8 cellular contexts compared by ENCODE assay signal in the genomic region with DNA sequence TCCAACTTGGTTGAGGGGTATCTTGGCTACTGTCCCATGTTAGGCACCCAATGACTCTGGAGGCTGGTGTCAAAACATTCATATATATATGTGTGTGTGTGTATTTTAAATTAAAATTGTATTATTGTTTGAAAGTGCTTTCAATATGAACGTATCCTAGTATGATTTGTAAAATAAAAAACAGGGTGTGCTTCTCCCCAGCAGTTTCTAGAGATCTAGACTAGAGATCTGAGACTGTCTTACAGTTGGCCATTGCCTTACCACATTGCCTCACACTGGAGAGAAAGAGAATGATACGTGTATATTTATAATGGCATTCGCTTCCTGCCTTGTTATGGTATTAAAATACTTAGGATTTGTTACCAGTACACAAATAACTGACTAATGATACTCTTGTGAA. TPM values are rescaled to one million over a fixed set of nuclear protein-coding genes. Genes with fewer than 3 reads are reported as not detected.
A peak's percentile ranks its signal among the peaks of the same experiment; 100 is the strongest.
DNase-seq lines count a peak whose midpoint lies in the region; ATAC-seq and TF ChIP-seq lines count a peak whose summit lies in the region.

No MANE protein-coding gene starts in this region.

- no peaks in the 10 kb centered on the region for H3K9me3 Mint-ChIP-seq in WTC11
- H3K9me3 Mint-ChIP-seq in nephron progenitor cell: no peaks in the 10 kb centered on the region

- no peak overlapping the region for H3K27ac Mint-ChIP-seq in WTC11
- H3K27ac Mint-ChIP-seq in nephron progenitor cell: no peak overlapping the region

- H3K36me3 Mint-ChIP-seq in WTC11 (no peaks in the 10 kb centered on the region), nephron progenitor cell (ENCODE audit: low read depth) (peaks cover 31% of the 10 kb centered on the region)

- POLR2A ChIA-PET in WTC11 (lab: Charles Lee): no interaction called here

- H3K4me3 Mint-ChIP-seq in WTC11 (peak overlapping the region; percentile 71), nephron progenitor cell (peak overlapping the region; percentile 90)

- no peaks in the 10 kb centered on the region; the same call in 1 of the 2 replicates for H3K27me3 Mint-ChIP-seq in WTC11 (ENCODE audit: low read depth)
- H3K27me3 Mint-ChIP-seq in nephron progenitor cell (ENCODE audit: low read depth, poor library complexity): peaks cover 10% of the 10 kb centered on the region

- H3K4me1 Mint-ChIP-seq in WTC11: peaks cover 40% of the 10 kb centered on the region
- peaks cover 60% of the 10 kb centered on the region for H3K4me1 Mint-ChIP-seq in nephron progenitor cell

- peak; percentile 7 for DNase-seq in NCI-H1092 treated with DMSO at 0.1 percent for 48 hours (lab: John Stamatoyannopoulos, UW)
- DNase-seq in NCI-H1092 (lab: John Stamatoyannopoulos, UW): no peak
- peak; percentile 77 for DNase-seq in M059J (ENCODE audit: low read depth)
- no peak for DNase-seq in WTC11 (ENCODE audit: low spot score)
- peak; percentile 78 for DNase-seq in fibroblast of mammary gland (ENCODE audit: low read depth)
- no peak for DNase-seq in nephron progenitor cell
- no peak for DNase-seq in mesenteric fat pad (ENCODE audit: low spot score)

- TF ChIP-seq CTCF in WTC11 (IDR thresholded peaks at IDR 0.05): no peak
- TF ChIP-seq CTCF in fibroblast of mammary gland (conservative IDR thresholded peaks at IDR 0.05; ENCODE audit: control insufficient read depth, insufficient read depth, low read depth, low read length): peak; percentile 42
- TF ChIP-seq CTCF in nephron progenitor cell (IDR thresholded peaks at IDR 0.05): no peak

- peak overlapping the region; percentile 70 for H3K4me3 ChIP-seq in fibroblast of mammary gland (ENCODE audit: control insufficient read depth, low read depth, low read length)

- ATAC-seq in WTC11 (no peak), HG02981 (IDR thresholded peaks at IDR 0.05; ENCODE audit: unreplicated experiment) (no peak)

- CTCF ChIA-PET in WTC11 (lab: Charles Lee): interaction anchor here (0.6 to 1.4 kb wide), 3 partner anchors 35 to 570 kb away, joined by 3 to 4 read pairs (median 3); no protein-coding TSS in a partner anchor

TF ChIP-seq in WTC11, 78 proteins besides CTCF, POLR2A, EP300 and RAD21:
- TF ChIP-seq FOXJ3 (CRISPR knock-in tag; IDR thresholded peaks at IDR 0.05; ENCODE audit: borderline replicate concordance): no peak
- TF ChIP-seq RELA (CRISPR knock-in tag; IDR thresholded peaks at IDR 0.05; ENCODE audit: borderline replicate concordance): no peak
- no peak for TF ChIP-seq OVOL2 (CRISPR knock-in tag; IDR thresholded peaks at IDR 0.05; ENCODE audit: borderline replicate concordance)
- no peak for TF ChIP-seq FOXK1 (CRISPR knock-in tag; IDR thresholded peaks at IDR 0.05)
- no peak for TF ChIP-seq HMGA2 (CRISPR knock-in tag; IDR thresholded peaks at IDR 0.05)
- TF ChIP-seq ZNF263 (CRISPR knock-in tag; IDR thresholded peaks at IDR 0.05; ENCODE audit: low read depth): no peak
- TF ChIP-seq TEAD4 (CRISPR knock-in tag; IDR thresholded peaks at IDR 0.05): no peak
- no peak for TF ChIP-seq SMAD3 (CRISPR knock-in tag; IDR thresholded peaks at IDR 0.05; ENCODE audit: borderline replicate concordance)
- TF ChIP-seq MYBL2 (CRISPR knock-in tag; IDR thresholded peaks at IDR 0.05): no peak
- no peak for TF ChIP-seq ERG (CRISPR knock-in tag; IDR thresholded peaks at IDR 0.05)
- TF ChIP-seq, protein P1, sequence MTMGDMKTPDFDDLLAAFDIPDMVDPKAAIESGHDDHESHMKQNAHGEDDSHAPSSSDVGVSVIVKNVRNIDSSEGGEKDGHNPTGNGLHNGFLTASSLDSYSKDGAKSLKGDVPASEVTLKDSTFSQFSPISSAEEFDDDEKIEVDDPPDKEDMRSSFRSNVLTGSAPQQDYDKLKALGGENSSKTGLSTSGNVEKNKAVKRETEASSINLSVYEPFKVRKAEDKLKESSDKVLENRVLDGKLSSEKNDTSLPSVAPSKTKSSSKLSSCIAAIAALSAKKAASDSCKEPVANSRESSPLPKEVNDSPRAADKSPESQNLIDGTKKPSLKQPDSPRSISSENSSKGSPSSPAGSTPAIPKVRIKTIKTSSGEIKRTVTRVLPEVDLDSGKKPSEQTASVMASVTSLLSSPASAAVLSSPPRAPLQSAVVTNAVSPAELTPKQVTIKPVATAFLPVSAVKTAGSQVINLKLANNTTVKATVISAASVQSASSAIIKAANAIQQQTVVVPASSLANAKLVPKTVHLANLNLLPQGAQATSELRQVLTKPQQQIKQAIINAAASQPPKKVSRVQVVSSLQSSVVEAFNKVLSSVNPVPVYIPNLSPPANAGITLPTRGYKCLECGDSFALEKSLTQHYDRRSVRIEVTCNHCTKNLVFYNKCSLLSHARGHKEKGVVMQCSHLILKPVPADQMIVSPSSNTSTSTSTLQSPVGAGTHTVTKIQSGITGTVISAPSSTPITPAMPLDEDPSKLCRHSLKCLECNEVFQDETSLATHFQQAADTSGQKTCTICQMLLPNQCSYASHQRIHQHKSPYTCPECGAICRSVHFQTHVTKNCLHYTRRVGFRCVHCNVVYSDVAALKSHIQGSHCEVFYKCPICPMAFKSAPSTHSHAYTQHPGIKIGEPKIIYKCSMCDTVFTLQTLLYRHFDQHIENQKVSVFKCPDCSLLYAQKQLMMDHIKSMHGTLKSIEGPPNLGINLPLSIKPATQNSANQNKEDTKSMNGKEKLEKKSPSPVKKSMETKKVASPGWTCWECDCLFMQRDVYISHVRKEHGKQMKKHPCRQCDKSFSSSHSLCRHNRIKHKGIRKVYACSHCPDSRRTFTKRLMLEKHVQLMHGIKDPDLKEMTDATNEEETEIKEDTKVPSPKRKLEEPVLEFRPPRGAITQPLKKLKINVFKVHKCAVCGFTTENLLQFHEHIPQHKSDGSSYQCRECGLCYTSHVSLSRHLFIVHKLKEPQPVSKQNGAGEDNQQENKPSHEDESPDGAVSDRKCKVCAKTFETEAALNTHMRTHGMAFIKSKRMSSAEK (CRISPR knock-in tag; IDR thresholded peaks at IDR 0.05; ENCODE audit: borderline replicate concordance): no peak
- TF ChIP-seq NFATC4 (CRISPR knock-in tag; IDR thresholded peaks at IDR 0.05): no peak
- TF ChIP-seq, protein P2, sequence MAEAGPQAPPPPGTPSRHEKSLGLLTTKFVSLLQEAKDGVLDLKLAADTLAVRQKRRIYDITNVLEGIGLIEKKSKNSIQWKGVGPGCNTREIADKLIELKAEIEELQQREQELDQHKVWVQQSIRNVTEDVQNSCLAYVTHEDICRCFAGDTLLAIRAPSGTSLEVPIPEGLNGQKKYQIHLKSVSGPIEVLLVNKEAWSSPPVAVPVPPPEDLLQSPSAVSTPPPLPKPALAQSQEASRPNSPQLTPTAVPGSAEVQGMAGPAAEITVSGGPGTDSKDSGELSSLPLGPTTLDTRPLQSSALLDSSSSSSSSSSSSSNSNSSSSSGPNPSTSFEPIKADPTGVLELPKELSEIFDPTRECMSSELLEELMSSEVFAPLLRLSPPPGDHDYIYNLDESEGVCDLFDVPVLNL (CRISPR knock-in tag; IDR thresholded peaks at IDR 0.05; ENCODE audit: borderline replicate concordance, low read depth): no peak
- TF ChIP-seq ATF2 (CRISPR knock-in tag; IDR thresholded peaks at IDR 0.05; ENCODE audit: borderline replicate concordance, low read depth): no peak
- no peak for TF ChIP-seq CBFB (CRISPR knock-in tag; IDR thresholded peaks at IDR 0.05; ENCODE audit: low read depth)
- no peak for TF ChIP-seq E2F5 (CRISPR knock-in tag; IDR thresholded peaks at IDR 0.05)
- TF ChIP-seq NR1H2 (CRISPR knock-in tag; IDR thresholded peaks at IDR 0.05): no peak

RNA-seq across cellular contexts. Expression of gene BAG3, which starts 1.2 kb away (rescaled TPM):
- total RNA-seq in M059J (2014; rRNA removed; shearing (Covaris generic)): 15.1 and 28.6 TPM in 2 replicates
- total RNA-seq in WTC11 (2021) (15.7 to 16.8 TPM (median 15.9 TPM) in 3 replicates), mesenteric fat pad (83.3 TPM)

RNA-seq across cellular contexts. Expression of gene TIAL1, which starts 55.6 kb away (rescaled TPM):
- 45.9 and 47.6 TPM in 2 replicates for total RNA-seq in M059J (2014; rRNA removed; shearing (Covaris generic))
- total RNA-seq in WTC11 (2021) (170 to 178 TPM (median 176 TPM) in 3 replicates), mesenteric fat pad (97.6 TPM)

Comparison
In these comparisons a context has a peak if more than half of its experiments do, and no peak if none do; other contexts are left out.
1. DNase-seq: peak in NCI-H1092 treated with DMSO at 0.1 percent for 48 hours (single experiment), M059J (single experiment) and fibroblast of mammary gland (single experiment); none in NCI-H1092 (single experiment), WTC11 (single experiment), nephron progenitor cell (single experiment) and mesenteric fat pad (single experiment).